In genomic region chr2:20425371-20425881, GRCh38 we compare ENCODE assay signal across 10 cellular contexts. TPM values are rescaled to one million over a fixed set of nuclear protein-coding genes. Genes with fewer than 3 reads are reported as not detected.
DNase-seq lines count a peak whose midpoint lies in the region; ATAC-seq and TF ChIP-seq lines count a peak whose summit lies in the region.
"Had no signal": no experiment of that assay in that cellular context is flagged by ENCODE, and none has a peak within 500 bp of the region (broad histone marks: within the 10 kb centered on the region; RNA-seq: fewer than 3 reads in every experiment).

No MANE protein-coding gene starts in this region.

- no peaks in the 10 kb centered on the region for H3K9me3 ChIP-seq in MM.1S (replicated peaks; ENCODE audit: insufficient read depth, low read length)
- no peaks in the 10 kb centered on the region for H3K9me3 ChIP-seq in suprapubic skin
- no peaks in the 10 kb centered on the region for H3K9me3 ChIP-seq in prostate gland
- H3K9me3 ChIP-seq: mucosa of descending colon had no signal

- no peaks in the 10 kb centered on the region for H3K9me2 ChIP-seq in MM.1S (replicated peaks; ENCODE audit: insufficient read depth, low read length)

- TF ChIP-seq POLR2A in suprapubic skin (IDR thresholded peaks at IDR 0.05) (no peak), prostate gland (IDR thresholded peaks at IDR 0.05) (no peak)

- intact Hi-C loops in prostate gland (cut with DNase I): no loop called here

- H3K27ac ChIP-seq in MM.1S (ENCODE audit: low read length) (peak overlapping the region; percentile 98), suprapubic skin (peak overlapping the region; percentile 49), prostate gland (no peak overlapping the region)

- no peak for TF ChIP-seq EP300 in suprapubic skin (IDR thresholded peaks at IDR 0.05)

- 0 out of 2 replicates have a peak overlapping the region, but pooled peaks have one; percentile 0 for H2AFZ ChIP-seq in MM.1S (ENCODE audit: low read length)

- H3F3A ChIP-seq in MM.1S (ENCODE audit: insufficient read depth, low read length): peaks cover 27% of the 10 kb centered on the region

- peaks cover 12% of the 10 kb centered on the region for H3K79me2 ChIP-seq in MM.1S (ENCODE audit: low read length)

- TF ChIP-seq CTCF in MM.1S (IDR thresholded peaks at IDR 0.05; ENCODE audit: low read length) (no peak), fibroblast of villous mesenchyme (IDR thresholded peaks at IDR 0.05; ENCODE audit: insufficient read depth, low read depth, low read length) (no peak), suprapubic skin (IDR thresholded peaks at IDR 0.05) (no peak), prostate gland (IDR thresholded peaks at IDR 0.05) (no peak)

- H3K4me1 ChIP-seq in MM.1S (ENCODE audit: low read length) (peaks cover 64% of the 10 kb centered on the region), suprapubic skin (peaks cover 77% of the 10 kb centered on the region), prostate gland (replicated peaks) (no peaks in the 10 kb centered on the region)

- no peaks in the 10 kb centered on the region for H4K20me1 ChIP-seq in MM.1S (ENCODE audit: insufficient read depth, low read length)

- WGBS in suprapubic skin: 74% methylated on average over 6 of the region's 6 CpGs
- 88% methylated on average over 6 of the region's 6 CpGs for WGBS in prostate gland

- no peaks in the 10 kb centered on the region for H3K27me3 ChIP-seq in MM.1S (replicated peaks; ENCODE audit: insufficient read depth, low read length)
- H3K27me3 ChIP-seq in suprapubic skin: no peaks in the 10 kb centered on the region
- H3K27me3 ChIP-seq in prostate gland (replicated peaks; ENCODE audit: insufficient read depth): no peaks in the 10 kb centered on the region

- no peaks in the 10 kb centered on the region for H3K36me3 ChIP-seq in MM.1S (replicated peaks; ENCODE audit: insufficient read depth, low read length)
- H3K36me3 ChIP-seq in suprapubic skin: no peaks in the 10 kb centered on the region
- no peaks in the 10 kb centered on the region for H3K36me3 ChIP-seq in prostate gland

- ATAC-seq in HG02678 (IDR thresholded peaks at IDR 0.05; ENCODE audit: unreplicated experiment): no peak

- peak overlapping the region; percentile 96 for H3K4me2 ChIP-seq in MM.1S (ENCODE audit: low read depth, low read length)

- peak overlapping the region; percentile 60; the same call in 1 of the 2 replicates for H3K4me3 ChIP-seq in MM.1S (ENCODE audit: low read length)
- H3K4me3 ChIP-seq in fibroblast of villous mesenchyme (ENCODE audit: low read depth, low read length): no peak overlapping the region
- no peak overlapping the region for H3K4me3 ChIP-seq in suprapubic skin
- no peak overlapping the region for H3K4me3 ChIP-seq in prostate gland
- H3K4me3 ChIP-seq: mucosa of descending colon had no signal

- peak overlapping the region; percentile 87; the same call in 1 of the 2 replicates for H3K9ac ChIP-seq in MM.1S (ENCODE audit: low read length)

- peak; percentile 22 for DNase-seq in activated effector memory CD4-positive, alpha-beta T cell treated with anti-CD3 and anti-CD28 coated beads, Interleukin-2, amount 50 U/mL, for 16 hours
- DNase-seq in activated effector memory CD4-positive, alpha-beta T cell treated with Interleukin-2 at 50 U/mL for 16 hours: no peak
- peak; percentile 26 for DNase-seq in MM.1S
- DNase-seq in fibroblast of villous mesenchyme (ENCODE audit: low read depth): peak; percentile 54
- peak in 1 of 2 donors; percentile 33 for DNase-seq in suprapubic skin (ENCODE audit: low spot score in 2 of 2)
- no peak for DNase-seq in prostate gland (ENCODE audit: low spot score)
- no peak for DNase-seq in NCI-H2171 (lab: John Stamatoyannopoulos, UW)
- DNase-seq: activated T-cell treated with anti-CD3 and anti-CD28 coated beads for 4 hours had no signal

RNA-seq across cellular contexts. Expression of gene RHOB, which starts 21.4 kb away (rescaled TPM):
- total RNA-seq in fibroblast of villous mesenchyme (142 and 195 TPM in 2 replicates), suprapubic skin (100 to 1,000 TPM; 404 to 719 (median 568) TPM), prostate gland (100 to 1,000 TPM; 391 to 554 TPM)

Comparison
In these comparisons a context has a peak if more than half of its experiments do, and no peak if none do; other contexts are left out.
1. DNase-seq: peak in activated effector memory CD4-positive, alpha-beta T cell treated with anti-CD3 and anti-CD28 coated beads, Interleukin-2, amount 50 U/mL, for 16 hours (single experiment), MM.1S (single experiment) and fibroblast of villous mesenchyme (single experiment); none in activated effector memory CD4-positive, alpha-beta T cell treated with Interleukin-2 at 50 U/mL for 16 hours (single experiment), prostate gland (single experiment) and NCI-H2171 (single experiment).
2. H3K27ac ChIP-seq: peak in MM.1S (single experiment) and suprapubic skin (single experiment); none in prostate gland (0 of 2).